In genomic region chr7:155684546-155684945, GRCh38 we compare ENCODE assay signal across 21 cellular contexts. TPM values are rescaled to one million over a fixed set of nuclear protein-coding genes. Genes with fewer than 3 reads are reported as not detected.
A peak's percentile ranks its signal among the peaks of the same experiment; 100 is the strongest.
DNase-seq lines count a peak whose midpoint lies in the region; ATAC-seq and TF ChIP-seq lines count a peak whose summit lies in the region.
"Had no signal": no experiment of that assay in that cellular context is flagged by ENCODE, and none has a peak within 500 bp of the region (broad histone marks: within the 10 kb centered on the region; RNA-seq: fewer than 3 reads in every experiment).

No MANE protein-coding gene starts in this region.

- peak overlapping the region; percentile 83 for H3K27ac Mint-ChIP-seq in activated T-cell treated with anti-CD3 and anti-CD28 coated beads, Interleukin-2, amount 50 U/mL, for 24 hours
- H3K27ac Mint-ChIP-seq in IgD-negative memory B cell (peak overlapping the region in 2 of 3 donors; percentile 29 to 43), progenitor cell of endocrine pancreas (peak overlapping the region; percentile 41)
- H3K27ac Mint-ChIP-seq in central memory CD8-positive, alpha-beta T cell (ENCODE audit: low read depth): peak overlapping the region; percentile 13

- H3K9me3 Mint-ChIP-seq in activated T-cell treated with anti-CD3 and anti-CD28 coated beads, Interleukin-2, amount 50 U/mL, for 24 hours: peaks cover 2% of the 10 kb centered on the region
- H3K9me3 Mint-ChIP-seq in IgD-negative memory B cell (peaks cover 0 to 1% (median 0%) of the 10 kb centered on the region in 3 donors), progenitor cell of endocrine pancreas (ENCODE audit: low read depth) (peaks cover 3% of the 10 kb centered on the region)
- peaks cover 5% of the 10 kb centered on the region for H3K9me3 Mint-ChIP-seq in central memory CD8-positive, alpha-beta T cell
- H3K9me3 Mint-ChIP-seq: T-helper 2 cell treated with Interferon-gamma antibody and Interleukin-4, amounts not matched to agents 5 μg/mL and 100 μg/mL, for 36 hours had no signal

- H3K27me3 Mint-ChIP-seq in activated T-cell treated with anti-CD3 and anti-CD28 coated beads, Interleukin-2, amount 50 U/mL, for 24 hours: no peaks in the 10 kb centered on the region
- no peaks in the 10 kb centered on the region for H3K27me3 Mint-ChIP-seq in IgD-negative memory B cell
- H3K27me3 Mint-ChIP-seq in central memory CD8-positive, alpha-beta T cell: no peaks in the 10 kb centered on the region
- H3K27me3 Mint-ChIP-seq in progenitor cell of endocrine pancreas: no peaks in the 10 kb centered on the region

- H3K27ac ChIP-seq in upper lobe of left lung: no peak overlapping the region
- H3K27ac ChIP-seq: spleen, upper lobe of right lung had no signal

- H3K27me3 ChIP-seq in upper lobe of left lung: no peaks in the 10 kb centered on the region
- H3K27me3 ChIP-seq: spleen, upper lobe of right lung had no signal

- ATAC-seq in central memory CD8-positive, alpha-beta T cell (replicated peaks; ENCODE audit: extremely low read depth, poor library complexity, severe bottlenecking): no peak
- ATAC-seq in upper lobe of left lung (ENCODE audit: low FRiP score in 2 of 2): no peak
- no peak for ATAC-seq in HG03432 (IDR thresholded peaks at IDR 0.05; ENCODE audit: unreplicated experiment)
- ATAC-seq: upper lobe of right lung had no signal

- no peaks in the 10 kb centered on the region for H3K4me1 ChIP-seq in upper lobe of left lung
- H3K4me1 ChIP-seq: upper lobe of right lung had no signal

- peaks cover 93% of the 10 kb centered on the region for H3K36me3 Mint-ChIP-seq in activated T-cell treated with anti-CD3 and anti-CD28 coated beads, Interleukin-2, amount 50 U/mL, for 24 hours (ENCODE audit: low read depth)
- H3K36me3 Mint-ChIP-seq in IgD-negative memory B cell (peaks cover 8% of the 10 kb centered on the region), progenitor cell of endocrine pancreas (ENCODE audit: insufficient read depth) (peaks cover 41% of the 10 kb centered on the region)
- H3K36me3 Mint-ChIP-seq in central memory CD8-positive, alpha-beta T cell (ENCODE audit: insufficient read depth): peaks cover 53% of the 10 kb centered on the region

- peaks cover 5 to 57% (median 17%) of the 10 kb centered on the region in 4 donors for H3K36me3 ChIP-seq in upper lobe of left lung

- peaks cover 72% of the 10 kb centered on the region for H3K4me1 Mint-ChIP-seq in activated T-cell treated with anti-CD3 and anti-CD28 coated beads, Interleukin-2, amount 50 U/mL, for 24 hours (ENCODE audit: low read depth)
- H3K4me1 Mint-ChIP-seq in IgD-negative memory B cell (peaks cover 27 to 45% (median 28%) of the 10 kb centered on the region in 3 donors), progenitor cell of endocrine pancreas (ENCODE audit: low read depth) (peaks cover 41% of the 10 kb centered on the region)
- peaks cover 71% of the 10 kb centered on the region for H3K4me1 Mint-ChIP-seq in central memory CD8-positive, alpha-beta T cell

- H3K4me3 Mint-ChIP-seq in activated T-cell treated with anti-CD3 and anti-CD28 coated beads, Interleukin-2, amount 50 U/mL, for 24 hours: peak overlapping the region; percentile 35
- H3K4me3 Mint-ChIP-seq in IgD-negative memory B cell (peak overlapping the region in 2 of 4 donors; percentile 11 to 49), progenitor cell of endocrine pancreas (ENCODE audit: low read depth) (no peak overlapping the region)
- H3K4me3 Mint-ChIP-seq in central memory CD8-positive, alpha-beta T cell: peak overlapping the region; percentile 25
- H3K4me3 Mint-ChIP-seq: CD14-positive monocyte had no signal

- no peaks in the 10 kb centered on the region for H3K9me3 ChIP-seq in upper lobe of left lung
- H3K9me3 ChIP-seq: upper lobe of right lung had no signal

- no peak overlapping the region for H3K4me3 ChIP-seq in upper lobe of left lung
- H3K4me3 ChIP-seq: spleen, upper lobe of right lung had no signal

- TF ChIP-seq POLR2A in upper lobe of left lung (IDR thresholded peaks at IDR 0.05): no peak

- TF ChIP-seq CTCF in progenitor cell of endocrine pancreas (IDR thresholded peaks at IDR 0.05; ENCODE audit: unreplicated experiment): no peak
- no peak for TF ChIP-seq CTCF in upper lobe of left lung (IDR thresholded peaks at IDR 0.05)

- DNase-seq in activated T-cell treated with anti-CD3 and anti-CD28 coated beads, Interleukin-2, amount 50 U/mL, for 24 hours: no peak
- DNase-seq in activated T-cell treated with anti-CD3 and anti-CD28 coated beads for 4 hours (no peak), progenitor cell of endocrine pancreas (ENCODE audit: low spot score, unreplicated experiment) (no peak), upper lobe of left lung (no peak)
- no peak for DNase-seq in central memory CD8-positive, alpha-beta T cell (ENCODE audit: low spot score in 2 of 2)
- DNase-seq in stimulated activated CD4-positive, alpha-beta T cell treated with anti-CD3 and anti-CD28 coated beads, Interleukin-1b, Interleukin-23, amount 100 ng/mL, for 48 hours: no peak
- DNase-seq: activated CD4-positive, alpha-beta T cell treated with anti-CD3 and anti-CD28 coated beads for 1 hour; dermis blood vessel endothelial cell; DMS79 treated with DMSO at 0.1 percent for 48 hours; GOT3; Karpas-422; NCI-H1105; NCI-H2107; NCI-H526 treated with DMSO at 0.1 percent for 48 hours; SHP77; spleen; upper lobe of right lung had no signal

- WGBS in upper lobe of left lung, 2 donors: 84 to 87% methylated on average over 5 of the region's 5 CpGs

- TF ChIP-seq EP300 in upper lobe of left lung (IDR thresholded peaks at IDR 0.05): no peak

RNA-seq across cellular contexts. Expression of gene RBM33, which starts 40.1 kb away (rescaled TPM):
- 72.4 TPM for polyA plus RNA-seq in IgD-negative memory B cell
- 79.4 and 80.1 TPM in 2 replicates for total RNA-seq in progenitor cell of endocrine pancreas
- 100 to 1,000 TPM in 1 of 6 donors, 10 to 100 TPM in 5; 40.6 to 179 (median 76.4) TPM for total RNA-seq in upper lobe of left lung

Comparison
In these comparisons a context has a peak if more than half of its experiments do, and no peak if none do; other contexts are left out.
1. H3K27ac Mint-ChIP-seq: peak in every context shown above with its lines; median percentile 83 in activated T-cell treated with anti-CD3 and anti-CD28 coated beads, Interleukin-2, amount 50 U/mL, for 24 hours; 41 in progenitor cell of endocrine pancreas; 36 in IgD-negative memory B cell; 13 in central memory CD8-positive, alpha-beta T cell.